Comparison of ENCODE assay signal across 8 cellular contexts in the genomic region with DNA sequence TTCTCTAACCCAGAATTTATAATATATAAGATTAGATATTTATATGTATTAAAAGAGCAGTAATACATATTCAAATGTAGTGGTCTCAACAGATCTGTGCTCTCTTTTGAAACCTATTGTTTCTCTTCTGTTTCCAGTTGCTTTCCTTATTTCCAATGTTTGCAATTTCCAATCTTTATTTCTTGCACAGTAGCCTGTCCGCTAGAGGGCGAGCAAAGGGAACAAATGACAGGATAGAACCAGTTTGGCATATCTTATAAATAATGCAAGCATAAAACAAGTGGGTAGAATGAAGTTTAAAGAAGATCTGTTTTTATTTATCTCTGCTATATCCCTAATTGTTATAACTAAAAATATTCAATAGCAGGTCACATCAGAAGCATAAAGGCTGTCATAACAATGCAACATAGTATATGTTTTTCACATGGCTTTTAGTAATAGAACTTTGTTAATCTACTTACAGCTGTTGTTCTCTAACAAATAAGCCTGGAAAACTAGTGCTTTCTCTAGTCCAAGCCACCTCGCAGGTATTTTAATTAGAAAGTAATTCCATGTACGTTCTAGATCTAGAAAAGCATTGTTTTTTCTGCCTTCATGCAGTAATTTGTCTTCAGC. TPM values are rescaled to one million over a fixed set of nuclear protein-coding genes. Genes with fewer than 3 reads are reported as not detected.
A peak's percentile ranks its signal among the peaks of the same experiment; 100 is the strongest.
DNase-seq lines count a peak whose midpoint lies in the region; ATAC-seq and TF ChIP-seq lines count a peak whose summit lies in the region.

No MANE protein-coding gene starts in this region.

- H3K36me3 Mint-ChIP-seq in brain: no peaks in the 10 kb centered on the region

- H3K27ac Mint-ChIP-seq in brain: peak overlapping the region in 1 of 5 experiments; percentile 1

- no peak for ATAC-seq in GM21737 (IDR thresholded peaks at IDR 0.05; ENCODE audit: unreplicated experiment)
- ATAC-seq in GM21367 (IDR thresholded peaks at IDR 0.05; ENCODE audit: unreplicated experiment): no peak

- H3K4me3 Mint-ChIP-seq in brain: no peak overlapping the region

- H3K9me3 Mint-ChIP-seq in brain: peaks cover 0 to 3% (median 0%) of the 10 kb centered on the region in 5 experiments

- DNase-seq in GM04504 (ENCODE audit: low read depth): peak; percentile 36
- peak; percentile 38 for DNase-seq in NCI-H1092 treated with DMSO at 0.1 percent for 48 hours (lab: John Stamatoyannopoulos, UW)
- peak; percentile 28 for DNase-seq in T follicular helper cell (ENCODE audit: low read depth)
- peak; percentile 65 for DNase-seq in iris pigment epithelial cell (ENCODE audit: low read depth)
- peak; percentile 69 for DNase-seq in stimulated activated CD4-positive, alpha-beta T cell treated with anti-CD3 and anti-CD28 coated beads, Interleukin-15, amount 100 ng/mL, for 24 hours

- H3K27me3 Mint-ChIP-seq in brain: peaks cover 26% of the 10 kb centered on the region

- peak; percentile 79 to 82 for TF ChIP-seq CTCF in brain (conservative IDR thresholded peaks at IDR 0.05)

- H3K4me1 Mint-ChIP-seq in brain: no peaks in the 10 kb centered on the region

RNA-seq across cellular contexts. Expression of a gene that starts 15.1 kb away (rescaled TPM):
- polyA plus RNA-seq in brain (ENCODE audit: insufficient read depth, low read depth, low replicate concordance): 12.5 TPM
